Comparison of ENCODE assay signal across 20 cellular contexts in the genomic region with DNA sequence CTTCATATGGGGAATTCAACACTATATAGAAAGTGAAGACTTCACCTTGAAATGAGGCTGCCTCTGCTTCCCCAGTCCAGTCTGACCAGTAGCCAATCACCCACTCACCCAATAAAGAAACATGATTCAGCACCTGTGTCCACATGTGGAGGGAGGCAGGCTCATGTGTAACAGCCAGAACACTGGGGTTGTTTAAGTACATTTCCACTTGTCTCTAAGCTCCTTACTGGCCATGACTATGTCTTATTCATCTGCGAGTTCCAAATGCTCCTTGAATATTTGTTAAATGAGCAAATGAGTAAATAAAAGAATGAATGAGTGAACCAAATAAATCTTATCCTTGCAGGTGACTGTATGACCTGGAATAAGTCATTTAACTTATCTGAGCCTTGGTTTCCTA.
DNase-seq lines count a peak whose midpoint lies in the region; ATAC-seq, FAIRE-seq and TF ChIP-seq lines count a peak whose summit lies in the region.
"Had no signal": no experiment of that assay in that cellular context is flagged by ENCODE, and none has a peak within 500 bp of the region (broad histone marks: within the 10 kb centered on the region; RNA-seq: fewer than 3 reads in every experiment).

No MANE protein-coding gene starts in this region.

- H3K27me3 Mint-ChIP-seq in stimulated activated naive CD8-positive, alpha-beta T cell treated with anti-CD3 and anti-CD28 coated beads, Interleukin-15, amount 100 ng/mL, for 72 hours: no peaks in the 10 kb centered on the region

- no peak overlapping the region for H3K9ac ChIP-seq in IMR-90 (ENCODE audit: low read depth, low read length)
- H3K9ac ChIP-seq: BLaER1 treated with 17β-estradiol and CSF1 and Interleukin-3, amounts not matched to agents 10 nM and 100 nM had no signal

- CTCF ChIA-PET in IMR-90 (lab: Yijun Ruan, JAX): no interaction called here

- H3K27me3 ChIP-seq in IMR-90 (ENCODE audit: control insufficient read depth, insufficient read depth, low read length) (peaks cover 7% of the 10 kb centered on the region; the same call in 1 of the 2 replicates), left lung (no peaks in the 10 kb centered on the region), spleen (replicated peaks in 1 of 7) (no peaks in the 10 kb centered on the region)
- H3K27me3 ChIP-seq: BLaER1 treated with 17β-estradiol and CSF1 and Interleukin-3, amounts not matched to agents 10 nM and 100 nM had no signal

- H3K36me3 ChIP-seq in IMR-90 (ENCODE audit: control insufficient read depth, insufficient read depth, low read length) (no peaks in the 10 kb centered on the region), left lung (no peaks in the 10 kb centered on the region), spleen (no peaks in the 10 kb centered on the region)
- H3K36me3 ChIP-seq: BLaER1 treated with 17β-estradiol and CSF1 and Interleukin-3, amounts not matched to agents 10 nM and 100 nM; HAP-1 had no signal

- no peak overlapping the region for H2BK15ac ChIP-seq in IMR-90 (ENCODE audit: low read depth, low read length)

- H2AK5ac ChIP-seq in IMR-90 (ENCODE audit: low read depth, low read length): no peak overlapping the region

- no peak for DNase-seq in D721Med (ENCODE audit: insufficient read length, low spot score)
- no peak for DNase-seq in IMR-90
- DNase-seq in epithelial cell of esophagus (ENCODE audit: low read depth): peak; percentile 71
- no peak for DNase-seq in left lung
- DNase-seq in stimulated activated naive CD8-positive, alpha-beta T cell treated with anti-CD3 and anti-CD28 coated beads, Interleukin-15, amount 100 ng/mL, for 72 hours: no peak
- no peak for DNase-seq in spleen
- no peak for DNase-seq in AG08396 (ENCODE audit: low spot score)
- no peak for DNase-seq in GM03348 (ENCODE audit: low spot score)
- DNase-seq: 8988T; Calu3; CD8-positive, alpha-beta T cell; DMS 273 treated with DMSO at 0.1 percent for 48 hours; DMS53; DND-41; EL had no signal

- TF ChIP-seq POLR2A in IMR-90 (IDR thresholded peaks at IDR 0.05; ENCODE audit: low read depth, low read length): no peak
- no peak for TF ChIP-seq POLR2A in spleen (IDR thresholded peaks at IDR 0.05)

- H3K14ac ChIP-seq in IMR-90 (replicated peaks; ENCODE audit: low read depth, low read length): no peak overlapping the region

- H3K4me3 ChIP-seq in IMR-90 (ENCODE audit: insufficient read depth, low read depth, low read length): no peak overlapping the region
- no peak overlapping the region for H3K4me3 ChIP-seq in epithelial cell of esophagus (ENCODE audit: low read length)
- no peak overlapping the region for H3K4me3 ChIP-seq in left lung
- no peak overlapping the region for H3K4me3 ChIP-seq in spleen
- H3K4me3 ChIP-seq: BLaER1 treated with 17β-estradiol and CSF1 and Interleukin-3, amounts not matched to agents 10 nM and 100 nM; HAP-1 had no signal

- H3K27ac ChIP-seq in IMR-90 (ENCODE audit: insufficient read depth, low read length) (no peak overlapping the region), left lung (no peak overlapping the region), spleen (no peak overlapping the region)
- H3K27ac ChIP-seq: BLaER1 treated with 17β-estradiol and CSF1 and Interleukin-3, amounts not matched to agents 10 nM and 100 nM had no signal

- H3K27ac Mint-ChIP-seq in stimulated activated naive CD8-positive, alpha-beta T cell treated with anti-CD3 and anti-CD28 coated beads, Interleukin-15, amount 100 ng/mL, for 72 hours: no peak overlapping the region
- H3K27ac Mint-ChIP-seq: B cell; CD8-positive, alpha-beta T cell had no signal

- H3K56ac ChIP-seq in IMR-90 (ENCODE audit: extremely low read depth, insufficient read depth, low read length): no peak overlapping the region

- H3K4me1 ChIP-seq in IMR-90 (ENCODE audit: control insufficient read depth, insufficient read depth, low read length): no peaks in the 10 kb centered on the region
- H3K4me1 ChIP-seq in left lung: peaks cover 0 to 5% of the 10 kb centered on the region in 2 donors
- peaks cover 0 to 25% (median 9%) of the 10 kb centered on the region in 6 donors for H3K4me1 ChIP-seq in spleen
- H3K4me1 ChIP-seq: BLaER1 treated with 17β-estradiol and CSF1 and Interleukin-3, amounts not matched to agents 10 nM and 100 nM; HAP-1 had no signal

- no peak for TF ChIP-seq RAD21 in IMR-90 (IDR thresholded peaks at IDR 0.05; ENCODE audit: low read length)

- no peak overlapping the region for H3K18ac ChIP-seq in IMR-90 (ENCODE audit: low read depth, low read length)

- H4K20me1 ChIP-seq in IMR-90 (ENCODE audit: insufficient read depth, low read length): no peaks in the 10 kb centered on the region
- H4K20me1 ChIP-seq: BLaER1 treated with 17β-estradiol and CSF1 and Interleukin-3, amounts not matched to agents 10 nM and 100 nM had no signal

- H3K9me1 ChIP-seq in IMR-90 (ENCODE audit: insufficient read depth, low read length): no peaks in the 10 kb centered on the region

- no peak for TF ChIP-seq CTCF in D721Med (IDR thresholded peaks at IDR 0.05; ENCODE audit: insufficient read depth, missing control alignments)
- TF ChIP-seq CTCF in IMR-90 (conservative IDR thresholded peaks at IDR 0.05; ENCODE audit: low read depth, low read length): no peak
- TF ChIP-seq CTCF in epithelial cell of esophagus (IDR thresholded peaks at IDR 0.05; ENCODE audit: insufficient read depth, low read depth, low read length, missing control alignments): no peak
- no peak for TF ChIP-seq CTCF in left lung (IDR thresholded peaks at IDR 0.05)
- no peak for TF ChIP-seq CTCF in spleen (IDR thresholded peaks at IDR 0.05 in 8 of 11, conservative IDR thresholded peaks at IDR 0.05 in 3 of 11)

- in situ Hi-C loops in IMR-90 (cut with MboI; ENCODE audit: low sequenced_read_pairs): no loop called here

- H3K9me3 ChIP-seq in IMR-90 (ENCODE audit: control insufficient read depth, insufficient read depth, low read length) (no peaks in the 10 kb centered on the region), left lung (no peaks in the 10 kb centered on the region), spleen (no peaks in the 10 kb centered on the region)
- H3K9me3 ChIP-seq: BLaER1 treated with 17β-estradiol and CSF1 and Interleukin-3, amounts not matched to agents 10 nM and 100 nM; HAP-1 had no signal

- FAIRE-seq in D721Med (lab: Jason Lieb, UNC): peak; percentile 46
- FAIRE-seq: GM12891, GM19239 had no signal

- peak overlapping the region; percentile 9 for H2AFZ ChIP-seq in IMR-90 (replicated peaks; ENCODE audit: low read length, poor library complexity)

- POLR2A ChIA-PET in IMR-90 (lab: Charles Lee; ENCODE audit: unreplicated experiment): no interaction called here

- H3K9me3 Mint-ChIP-seq in stimulated activated naive CD8-positive, alpha-beta T cell treated with anti-CD3 and anti-CD28 coated beads, Interleukin-15, amount 100 ng/mL, for 72 hours: peaks cover 7 to 9% of the 10 kb centered on the region in 2 donors
- H3K9me3 Mint-ChIP-seq: CD8-positive, alpha-beta T cell had no signal

- BruUV-seq in IMR-90 (replicated peaks; lab: Mats Ljungman, UMichigan): no TSS peak

- H3K23ac ChIP-seq in IMR-90 (ENCODE audit: low read depth, low read length): no peak overlapping the region

- H3K4me2 ChIP-seq in IMR-90 (ENCODE audit: low read depth, low read length): no peak overlapping the region
- H3K4me2 ChIP-seq: BLaER1 treated with 17β-estradiol and CSF1 and Interleukin-3, amounts not matched to agents 10 nM and 100 nM had no signal

- H2BK120ac ChIP-seq in IMR-90 (ENCODE audit: low read depth, low read length): no peak overlapping the region

- WGBS in IMR-90 (ENCODE audit: extremely low coverage in 2 of 2, insufficient read length in 1 of 2), 2 experiments: no CpG with 5 or more reads among the region's 1 CpG
- WGBS in spleen, 5 donors: 87 to 96% (median 93%) methylated on average over 1 of the region's 1 CpG

- intact Hi-C loops in IMR-90 (cut with micrococcal nuclease): no loop called here
- intact Hi-C loops in left lung (cut with DNase I): loop anchor here in 1 of 2 donors (10.0 kb wide), 1 partner anchor 84 kb away; no protein-coding TSS in a partner anchor
- intact Hi-C loops in spleen (cut with DNase I; ENCODE audit: low total_unique reads): no loop called here

- H3K4me3 Mint-ChIP-seq in stimulated activated naive CD8-positive, alpha-beta T cell treated with anti-CD3 and anti-CD28 coated beads, Interleukin-15, amount 100 ng/mL, for 72 hours: no peak overlapping the region
- H3K4me3 Mint-ChIP-seq: B cell; CD8-positive, alpha-beta T cell had no signal

- H4K8ac ChIP-seq in IMR-90 (ENCODE audit: low read depth in 2 of 2, low read length in 2 of 2): no peak overlapping the region

- H3K4me1 Mint-ChIP-seq in stimulated activated naive CD8-positive, alpha-beta T cell treated with anti-CD3 and anti-CD28 coated beads, Interleukin-15, amount 100 ng/mL, for 72 hours: no peaks in the 10 kb centered on the region
- H3K4me1 Mint-ChIP-seq: B cell had no signal

- H4K91ac ChIP-seq in IMR-90 (ENCODE audit: insufficient read depth, low read depth, low read length): no peak overlapping the region

- H3K79me1 ChIP-seq in IMR-90 (ENCODE audit: low read depth in 1 of 2, low read length in 2 of 2): no peaks in the 10 kb centered on the region

- ATAC-seq in IMR-90 (ENCODE audit: low read depth): no peak
- ATAC-seq in left lung: peak; percentile 56
- ATAC-seq in stimulated activated naive CD8-positive, alpha-beta T cell treated with anti-CD3 and anti-CD28 coated beads, Interleukin-15, amount 100 ng/mL, for 72 hours: no peak
- ATAC-seq: CD8-positive, alpha-beta T cell had no signal

- H4K5ac ChIP-seq in IMR-90 (ENCODE audit: low read depth, low read length): no peak overlapping the region

- H2BK20ac ChIP-seq in IMR-90 (ENCODE audit: low read depth, low read length): no peak overlapping the region

- H2AK9ac ChIP-seq in IMR-90 (replicated peaks; ENCODE audit: low read depth, low read length, poor library complexity): no peak overlapping the region

- no peak overlapping the region for H3K4ac ChIP-seq in IMR-90 (ENCODE audit: low read depth, low read length)

- H2BK5ac ChIP-seq in IMR-90 (ENCODE audit: low read depth, low read length, poor library complexity, severe bottlenecking): no peak overlapping the region

- dilution Hi-C loops in IMR-90 (cut with HindIII; ENCODE audit: low sequenced_read_pairs, unreplicated experiment): no loop called here

TF ChIP-seq in IMR-90, 13 proteins besides CTCF, POLR2A, EP300 and RAD21 (continues in another document):
- TF ChIP-seq CEBPB (IDR thresholded peaks at IDR 0.05; ENCODE audit: low read depth, low read length): no peak
- no peak for TF ChIP-seq CHD1 (IDR thresholded peaks at IDR 0.05; ENCODE audit: low read depth, low read length)
- no peak for TF ChIP-seq RFX5 (IDR thresholded peaks at IDR 0.05; ENCODE audit: low read depth, low read length)
- no peak for TF ChIP-seq MAZ (IDR thresholded peaks at IDR 0.05; ENCODE audit: borderline replicate concordance, low read depth, low read length)
- no peak for TF ChIP-seq SMC3 (IDR thresholded peaks at IDR 0.05; ENCODE audit: low read depth, low read length)
- no peak for TF ChIP-seq BHLHE40 (IDR thresholded peaks at IDR 0.05; ENCODE audit: low read depth, low read length)
- TF ChIP-seq FOS (IDR thresholded peaks at IDR 0.05; ENCODE audit: low read depth, low read length): no peak
